ENCODE assay signal across 9 cellular contexts in genomic region chr9:96617439-96618185, GRCh38. TPM values are rescaled to one million over a fixed set of nuclear protein-coding genes. Genes with fewer than 3 reads are reported as not detected.
DNase-seq lines count a peak whose midpoint lies in the region; ATAC-seq and TF ChIP-seq lines count a peak whose summit lies in the region.
"Had no signal": no experiment of that assay in that cellular context is flagged by ENCODE, and none has a peak within 500 bp of the region (broad histone marks: within the 10 kb centered on the region; RNA-seq: fewer than 3 reads in every experiment).

No MANE protein-coding gene starts in this region.

- no peak for DNase-seq in activated CD8-positive, alpha-beta T cell treated with anti-CD3 and anti-CD28 coated beads for 36 hours
- no peak for DNase-seq in activated CD8-positive, alpha-beta T cell treated with anti-CD3 and anti-CD28 coated beads, Interleukin-2, amount 10 ng/mL, durations not matched to agents 7 days and 5 days
- no peak for DNase-seq in central memory CD8-positive, alpha-beta T cell (ENCODE audit: low spot score in 2 of 2)
- no peak for DNase-seq in suprapubic skin (ENCODE audit: low spot score in 2 of 2)
- DNase-seq: stimulated activated CD4-positive, alpha-beta T cell treated with anti-CD3 and anti-CD28 coated beads, Interleukin-15, amount 100 ng/mL, for 24 hours had no signal

- intact Hi-C loops in activated CD8-positive, alpha-beta T cell treated with anti-CD3 and anti-CD28 coated beads for 36 hours (cut with micrococcal nuclease) = no loop called here

- peak overlapping the region; percentile 77 to 94 (median 86) for H3K4me3 ChIP-seq in liver (ENCODE audit: low read depth in 1 of 3, low read length in 3 of 3)
- peak overlapping the region; percentile 82 for H3K4me3 ChIP-seq in suprapubic skin

- H3K36me3 ChIP-seq in liver (ENCODE audit: control insufficient read depth in 4 of 4, insufficient read depth in 3 of 4, low read depth in 1 of 4, low read length in 3 of 4) (no peaks in the 10 kb centered on the region), suprapubic skin (no peaks in the 10 kb centered on the region)

- TF ChIP-seq EP300 in suprapubic skin (IDR thresholded peaks at IDR 0.05) = no peak

- H3K27me3 Mint-ChIP-seq in activated CD8-positive, alpha-beta T cell treated with anti-CD3 and anti-CD28 coated beads for 36 hours = peaks cover 56% of the 10 kb centered on the region
- peaks cover 55% of the 10 kb centered on the region for H3K27me3 Mint-ChIP-seq in activated CD8-positive, alpha-beta T cell treated with anti-CD3 and anti-CD28 coated beads, Interleukin-2, amount 10 ng/mL, durations not matched to agents 7 days and 5 days (ENCODE audit: low read depth)
- peaks cover 84% of the 10 kb centered on the region for H3K27me3 Mint-ChIP-seq in central memory CD8-positive, alpha-beta T cell

- H3K9me3 ChIP-seq in liver (ENCODE audit: control insufficient read depth in 4 of 4, low read length in 3 of 4) = no peaks in the 10 kb centered on the region
- H3K9me3 ChIP-seq in suprapubic skin = no peaks in the 10 kb centered on the region

- no peak for TF ChIP-seq POLR2A in suprapubic skin (IDR thresholded peaks at IDR 0.05)

- peak overlapping the region; percentile 28 to 91 for H3K9ac ChIP-seq in liver (ENCODE audit: low read depth in 1 of 2, low read length in 2 of 2)

- WGBS in liver = 71% methylated on average over 22 of the region's 22 CpGs
- WGBS in suprapubic skin = 72% methylated on average over 22 of the region's 22 CpGs

- H3K27ac Mint-ChIP-seq in activated CD8-positive, alpha-beta T cell treated with anti-CD3 and anti-CD28 coated beads for 36 hours = no peak overlapping the region
- no peak overlapping the region for H3K27ac Mint-ChIP-seq in activated CD8-positive, alpha-beta T cell treated with anti-CD3 and anti-CD28 coated beads, Interleukin-2, amount 10 ng/mL, durations not matched to agents 7 days and 5 days
- H3K27ac Mint-ChIP-seq in central memory CD8-positive, alpha-beta T cell (ENCODE audit: low read depth) = no peak overlapping the region

- H3K4me1 ChIP-seq in liver (ENCODE audit: control insufficient read depth in 4 of 4, insufficient read depth in 4 of 4, low read length in 3 of 4) (peaks cover 6 to 8% (median 8%) of the 10 kb centered on the region in 4 donors), suprapubic skin (peaks cover 19% of the 10 kb centered on the region)

- CTCF ChIA-PET in activated CD8-positive, alpha-beta T cell treated with anti-CD3 and anti-CD28 coated beads for 36 hours (lab: Charles Lee) = no interaction called here
- CTCF ChIA-PET in activated CD8-positive, alpha-beta T cell treated with anti-CD3 and anti-CD28 coated beads, Interleukin-2, amount 10 ng/mL, durations not matched to agents 7 days and 5 days (lab: Charles Lee) = interaction anchor here (1.8 kb wide), 1 partner anchor 8 kb away, joined by 4 read pairs; no protein-coding TSS in a partner anchor

- no peak for TF ChIP-seq CTCF in activated CD8-positive, alpha-beta T cell treated with anti-CD3 and anti-CD28 coated beads for 36 hours (IDR thresholded peaks at IDR 0.05)
- TF ChIP-seq CTCF in liver (IDR thresholded peaks at IDR 0.05; ENCODE audit: low read depth, low read length, missing input control) (no peak), suprapubic skin (IDR thresholded peaks at IDR 0.05) (no peak)

- no peaks in the 10 kb centered on the region for H3K27me3 ChIP-seq in liver (ENCODE audit: control insufficient read depth in 4 of 4, insufficient read depth in 4 of 4, low read length in 3 of 4)
- no peaks in the 10 kb centered on the region for H3K27me3 ChIP-seq in suprapubic skin

- H3K27ac ChIP-seq in liver (ENCODE audit: low read depth in 1 of 2, low read length in 2 of 2) (peak overlapping the region; percentile 99), suprapubic skin (peak overlapping the region; percentile 86)

- ATAC-seq in activated CD8-positive, alpha-beta T cell treated with anti-CD3 and anti-CD28 coated beads for 36 hours = no peak
- no peak for ATAC-seq in activated CD8-positive, alpha-beta T cell treated with anti-CD3 and anti-CD28 coated beads, Interleukin-2, amount 10 ng/mL, durations not matched to agents 7 days and 5 days
- no peak for ATAC-seq in central memory CD8-positive, alpha-beta T cell (replicated peaks; ENCODE audit: extremely low read depth, poor library complexity, severe bottlenecking)
- ATAC-seq in HG03025 (IDR thresholded peaks at IDR 0.05; ENCODE audit: low FRiP score, unreplicated experiment) = no peak
- ATAC-seq in GM21447 (IDR thresholded peaks at IDR 0.05; ENCODE audit: unreplicated experiment) = no peak
- ATAC-seq in HG02610 (IDR thresholded peaks at IDR 0.05; ENCODE audit: unreplicated experiment) = no peak

- peak overlapping the region; percentile 48 for H3K4me3 Mint-ChIP-seq in activated CD8-positive, alpha-beta T cell treated with anti-CD3 and anti-CD28 coated beads for 36 hours
- H3K4me3 Mint-ChIP-seq in activated CD8-positive, alpha-beta T cell treated with anti-CD3 and anti-CD28 coated beads, Interleukin-2, amount 10 ng/mL, durations not matched to agents 7 days and 5 days = no peak overlapping the region
- H3K4me3 Mint-ChIP-seq in central memory CD8-positive, alpha-beta T cell = peak overlapping the region; percentile 72

- POLR2A ChIA-PET in activated CD8-positive, alpha-beta T cell treated with anti-CD3 and anti-CD28 coated beads for 36 hours (lab: Charles Lee) = no interaction called here
- POLR2A ChIA-PET in activated CD8-positive, alpha-beta T cell treated with anti-CD3 and anti-CD28 coated beads, Interleukin-2, amount 10 ng/mL, durations not matched to agents 7 days and 5 days (lab: Charles Lee) = no interaction called here

- H3K36me3 Mint-ChIP-seq in activated CD8-positive, alpha-beta T cell treated with anti-CD3 and anti-CD28 coated beads for 36 hours (ENCODE audit: low read depth) = no peaks in the 10 kb centered on the region
- no peaks in the 10 kb centered on the region for H3K36me3 Mint-ChIP-seq in activated CD8-positive, alpha-beta T cell treated with anti-CD3 and anti-CD28 coated beads, Interleukin-2, amount 10 ng/mL, durations not matched to agents 7 days and 5 days (ENCODE audit: low read depth)
- no peaks in the 10 kb centered on the region for H3K36me3 Mint-ChIP-seq in central memory CD8-positive, alpha-beta T cell (ENCODE audit: insufficient read depth)

- no peaks in the 10 kb centered on the region for H3K9me3 Mint-ChIP-seq in activated CD8-positive, alpha-beta T cell treated with anti-CD3 and anti-CD28 coated beads for 36 hours
- no peaks in the 10 kb centered on the region for H3K9me3 Mint-ChIP-seq in activated CD8-positive, alpha-beta T cell treated with anti-CD3 and anti-CD28 coated beads, Interleukin-2, amount 10 ng/mL, durations not matched to agents 7 days and 5 days (ENCODE audit: insufficient read depth)
- no peaks in the 10 kb centered on the region for H3K9me3 Mint-ChIP-seq in central memory CD8-positive, alpha-beta T cell

- no peak for TF ChIP-seq RAD21 in liver (IDR thresholded peaks at IDR 0.05)

- H3K4me1 Mint-ChIP-seq in activated CD8-positive, alpha-beta T cell treated with anti-CD3 and anti-CD28 coated beads for 36 hours (ENCODE audit: low read depth) = peaks cover 11% of the 10 kb centered on the region
- peaks cover 8% of the 10 kb centered on the region for H3K4me1 Mint-ChIP-seq in activated CD8-positive, alpha-beta T cell treated with anti-CD3 and anti-CD28 coated beads, Interleukin-2, amount 10 ng/mL, durations not matched to agents 7 days and 5 days (ENCODE audit: low read depth)
- H3K4me1 Mint-ChIP-seq in central memory CD8-positive, alpha-beta T cell = no peaks in the 10 kb centered on the region

TF ChIP-seq in liver, 16 proteins besides CTCF, POLR2A, EP300 and RAD21:
- no peak for TF ChIP-seq YY1 (IDR thresholded peaks at IDR 0.05)
- TF ChIP-seq REST (IDR thresholded peaks at IDR 0.05) = no peak
- no peak for TF ChIP-seq NR2F2 (IDR thresholded peaks at IDR 0.05)
- no peak for TF ChIP-seq HNF4A (conservative IDR thresholded peaks at IDR 0.05)

RNA-seq across cellular contexts. Expression of gene CDC14B, which starts 2.0 kb away (rescaled TPM):
- total RNA-seq in activated CD8-positive, alpha-beta T cell treated with anti-CD3 and anti-CD28 coated beads for 36 hours = under 1 TPM; 0.27 to 0.54 TPM
- under 1 TPM; 0.23 to 0.37 TPM for total RNA-seq in activated CD8-positive, alpha-beta T cell treated with anti-CD3 and anti-CD28 coated beads, Interleukin-2, amount 10 ng/mL, durations not matched to agents 7 days and 5 days
- total RNA-seq in liver (10 to 100 TPM in 1 of 2 donors, 1 to 10 TPM in 1; 8.8 to 33.3 TPM), suprapubic skin (10 to 100 TPM in 2 of 4 donors, 1 to 10 TPM in 2; 4.9 to 11.2 (median 8.9) TPM)
- polyA plus RNA-seq in liver = 10 to 100 TPM; 11.3 TPM

RNA-seq across cellular contexts. Expression of gene PRXL2C, which starts 37.5 kb away (rescaled TPM):
- 1 to 10 TPM; 2.5 to 5.2 TPM for total RNA-seq in activated CD8-positive, alpha-beta T cell treated with anti-CD3 and anti-CD28 coated beads for 36 hours
- total RNA-seq in activated CD8-positive, alpha-beta T cell treated with anti-CD3 and anti-CD28 coated beads, Interleukin-2, amount 10 ng/mL, durations not matched to agents 7 days and 5 days = 1 to 10 TPM; 3.8 to 5.4 TPM
- total RNA-seq in liver (1 to 10 TPM; 2.8 to 5.4 TPM), suprapubic skin (10 to 100 TPM; 11.2 to 16.0 (median 13.6) TPM)
- polyA plus RNA-seq in liver = 1 to 10 TPM; 2.2 to 6.7 TPM
